ENCODE assay signal across 18 cellular contexts in genomic region chr9:96187108-96187695, GRCh38.
DNase-seq lines count a peak whose midpoint lies in the region; ATAC-seq, FAIRE-seq and TF ChIP-seq lines count a peak whose summit lies in the region.
"Had no signal": no experiment of that assay in that cellular context is flagged by ENCODE, and none has a peak within 500 bp of the region (broad histone marks: within the 10 kb centered on the region; RNA-seq: fewer than 3 reads in every experiment).

No MANE protein-coding gene starts in this region.

- FAIRE-seq in D721Med (lab: Jason Lieb, UNC): no peak

- no peaks in the 10 kb centered on the region; the same call in 1 of the 2 replicates for H3K9me2 ChIP-seq in GM23338 (ENCODE audit: insufficient read depth)

- peaks cover 4% of the 10 kb centered on the region; the same call in 1 of the 2 replicates for H3K36me3 ChIP-seq in GM23338 (ENCODE audit: insufficient read depth)
- no peaks in the 10 kb centered on the region for H3K36me3 ChIP-seq in SJSA1
- H3K36me3 ChIP-seq in iPS-20b (ENCODE audit: insufficient read depth, low read depth, low read length): no peaks in the 10 kb centered on the region
- H3K36me3 ChIP-seq: cardiac muscle cell had no signal

- H3K36me3 Mint-ChIP-seq in GM23338 (ENCODE audit: low read depth) (peaks cover 23% of the 10 kb centered on the region), osteocyte (ENCODE audit: unreplicated experiment) (peaks cover 5% of the 10 kb centered on the region)

- H3K27me3 ChIP-seq in GM23338 (ENCODE audit: insufficient read depth) (no peaks in the 10 kb centered on the region), SJSA1 (replicated peaks) (no peaks in the 10 kb centered on the region), iPS-20b (ENCODE audit: insufficient read depth, low read length) (peaks cover 21% of the 10 kb centered on the region)
- H3K27me3 ChIP-seq: cardiac muscle cell had no signal

- H3K9me3 Mint-ChIP-seq in GM23338: peaks cover 28% of the 10 kb centered on the region
- peaks cover 18% of the 10 kb centered on the region for H3K9me3 Mint-ChIP-seq in osteocyte (ENCODE audit: unreplicated experiment)

- H3K27ac Mint-ChIP-seq in GM23338 (no peak overlapping the region), osteocyte (ENCODE audit: unreplicated experiment) (no peak overlapping the region)
- H3K27ac Mint-ChIP-seq: activated naive CD4-positive, alpha-beta T cell treated with anti-CD3 and anti-CD28 coated beads, Interleukin-2, amount 50 U/mL, for 24 hours; T-helper 1 cell treated with Interleukin-12 subunit alpha and Interleukin-12 subunit beta and Interleukin-4 antibody, amounts not matched to agents 30 μg/mL and 1 μg/mL, for 36 hours had no signal

- ATAC-seq in GM23338: peak; percentile 61
- no peak for ATAC-seq in GM21619 (IDR thresholded peaks at IDR 0.05; ENCODE audit: unreplicated experiment)
- ATAC-seq: activated CD4-positive, CD25-positive, alpha-beta regulatory T cell treated with anti-CD3 and anti-CD28 coated beads, Interleukin-2, amount 50 U/mL, for 24 hours had no signal

- no peaks in the 10 kb centered on the region for H3F3A ChIP-seq in GM23338 (replicated peaks; ENCODE audit: low read depth)

- H3K4me3 ChIP-seq in GM23338: peak overlapping the region; percentile 13; the same call in 1 of the 2 replicates
- peak overlapping the region; percentile 0; the same call in 1 of the 2 replicates for H3K4me3 ChIP-seq in SJSA1
- H3K4me3 ChIP-seq in iPS-20b (ENCODE audit: low read length): peak overlapping the region; percentile 18; the same call in 1 of the 2 replicates
- H3K4me3 ChIP-seq: cardiac muscle cell, PC-9 had no signal

- TF ChIP-seq CTCF in GM23338 (conservative IDR thresholded peaks at IDR 0.05; ENCODE audit: low read depth in 2 of 2) (no peak), D721Med (IDR thresholded peaks at IDR 0.05; ENCODE audit: insufficient read depth, missing control alignments) (no peak), osteocyte (IDR thresholded peaks at IDR 0.05) (no peak)

- H3K9me3 ChIP-seq in SJSA1 (replicated peaks): peaks cover 6% of the 10 kb centered on the region; the same call in 1 of the 2 replicates
- H3K9me3 ChIP-seq in iPS-20b (ENCODE audit: insufficient read depth, low read depth, low read length): peaks cover 14% of the 10 kb centered on the region

- H3K79me2 ChIP-seq in GM23338 (replicated peaks; ENCODE audit: insufficient read depth): no peaks in the 10 kb centered on the region

- H3K4me1 Mint-ChIP-seq in GM23338 (peaks cover 16% of the 10 kb centered on the region), osteocyte (ENCODE audit: unreplicated experiment) (peaks cover 14% of the 10 kb centered on the region)
- H3K4me1 Mint-ChIP-seq: activated naive CD4-positive, alpha-beta T cell treated with anti-CD3 and anti-CD28 coated beads, Interleukin-2, amount 50 U/mL, for 24 hours had no signal

- DNase-seq in GM23338 (ENCODE audit: low spot score) (peak; percentile 39), SJSA1 (ENCODE audit: low read depth in 1 of 2, low spot score in 2 of 2) (peak in 1 of 2 experiments; percentile 66), posterior vena cava (ENCODE audit: low spot score) (peak; percentile 64), D721Med (ENCODE audit: insufficient read length, low spot score) (no peak), SK-N-DZ (ENCODE audit: low spot score) (no peak), osteocyte (ENCODE audit: extremely low spot score, unreplicated experiment) (no peak)
- DNase-seq: GOT3; KG1; NCI-H1417 treated with DMSO at 0.1 percent for 48 hours; NCI-H446; stimulated activated naive CD4-positive, alpha-beta T cell treated with Interleukin-2 at 50 U/mL for 16 hours had no signal

- H4K20me1 ChIP-seq in GM23338 (replicated peaks; ENCODE audit: insufficient read depth): no peaks in the 10 kb centered on the region

- H2AFZ ChIP-seq in GM23338: peak overlapping the region; percentile 24
- H2AFZ ChIP-seq: PC-9 had no signal

- intact Hi-C loops in posterior vena cava (cut with DNase I): no loop called here

- peaks cover 7% of the 10 kb centered on the region for H3K27me3 Mint-ChIP-seq in GM23338 (ENCODE audit: insufficient read depth, low read depth, poor library complexity)
- H3K27me3 Mint-ChIP-seq in osteocyte (ENCODE audit: unreplicated experiment): peaks cover 25% of the 10 kb centered on the region

- peak overlapping the region; percentile 41 for H3K4me3 Mint-ChIP-seq in GM23338
- H3K4me3 Mint-ChIP-seq in osteocyte (ENCODE audit: unreplicated experiment): no peak overlapping the region
- H3K4me3 Mint-ChIP-seq: activated naive CD4-positive, alpha-beta T cell treated with anti-CD3 and anti-CD28 coated beads, Interleukin-2, amount 50 U/mL, for 24 hours; T-helper 1 cell treated with Interleukin-12 subunit alpha and Interleukin-12 subunit beta and Interleukin-4 antibody, amounts not matched to agents 30 μg/mL and 1 μg/mL, for 36 hours had no signal

- peak overlapping the region; percentile 67 for H3K4me2 ChIP-seq in GM23338
- H3K4me2 ChIP-seq: PC-9 had no signal

- no peak overlapping the region for H3K9ac ChIP-seq in iPS-20b (ENCODE audit: low read depth, low read length)

- H3K4me1 ChIP-seq in GM23338 (ENCODE audit: insufficient read depth): peaks cover 18% of the 10 kb centered on the region
- H3K4me1 ChIP-seq in SJSA1 (replicated peaks): peaks cover 40% of the 10 kb centered on the region
- peaks cover 12% of the 10 kb centered on the region for H3K4me1 ChIP-seq in iPS-20b (ENCODE audit: insufficient read depth, low read length)

- no peak overlapping the region for H3K27ac ChIP-seq in GM23338 (ENCODE audit: low read depth)
- peak overlapping the region; percentile 96 for H3K27ac ChIP-seq in SJSA1
- no peak overlapping the region for H3K27ac ChIP-seq in iPS-20b (ENCODE audit: low read length)
- H3K27ac ChIP-seq: cardiac muscle cell, PC-9 had no signal

TF ChIP-seq in GM23338, 12 proteins besides CTCF, POLR2A, EP300 and RAD21 (continues in another document):
- no peak for TF ChIP-seq CREB1 (CRISPR knock-in tag; IDR thresholded peaks at IDR 0.05; ENCODE audit: low read depth)
- TF ChIP-seq JUNB (IDR thresholded peaks at IDR 0.05; ENCODE audit: unreplicated experiment): no peak
- TF ChIP-seq STAT1 (IDR thresholded peaks at IDR 0.05; ENCODE audit: unreplicated experiment): no peak
- TF ChIP-seq ETS1 (IDR thresholded peaks at IDR 0.05): no peak
- no peak for TF ChIP-seq NANOG (IDR thresholded peaks at IDR 0.05; ENCODE audit: borderline replicate concordance)
- TF ChIP-seq EZH2 (IDR thresholded peaks at IDR 0.05; ENCODE audit: low read depth, unreplicated experiment): no peak
- TF ChIP-seq, protein P1, sequence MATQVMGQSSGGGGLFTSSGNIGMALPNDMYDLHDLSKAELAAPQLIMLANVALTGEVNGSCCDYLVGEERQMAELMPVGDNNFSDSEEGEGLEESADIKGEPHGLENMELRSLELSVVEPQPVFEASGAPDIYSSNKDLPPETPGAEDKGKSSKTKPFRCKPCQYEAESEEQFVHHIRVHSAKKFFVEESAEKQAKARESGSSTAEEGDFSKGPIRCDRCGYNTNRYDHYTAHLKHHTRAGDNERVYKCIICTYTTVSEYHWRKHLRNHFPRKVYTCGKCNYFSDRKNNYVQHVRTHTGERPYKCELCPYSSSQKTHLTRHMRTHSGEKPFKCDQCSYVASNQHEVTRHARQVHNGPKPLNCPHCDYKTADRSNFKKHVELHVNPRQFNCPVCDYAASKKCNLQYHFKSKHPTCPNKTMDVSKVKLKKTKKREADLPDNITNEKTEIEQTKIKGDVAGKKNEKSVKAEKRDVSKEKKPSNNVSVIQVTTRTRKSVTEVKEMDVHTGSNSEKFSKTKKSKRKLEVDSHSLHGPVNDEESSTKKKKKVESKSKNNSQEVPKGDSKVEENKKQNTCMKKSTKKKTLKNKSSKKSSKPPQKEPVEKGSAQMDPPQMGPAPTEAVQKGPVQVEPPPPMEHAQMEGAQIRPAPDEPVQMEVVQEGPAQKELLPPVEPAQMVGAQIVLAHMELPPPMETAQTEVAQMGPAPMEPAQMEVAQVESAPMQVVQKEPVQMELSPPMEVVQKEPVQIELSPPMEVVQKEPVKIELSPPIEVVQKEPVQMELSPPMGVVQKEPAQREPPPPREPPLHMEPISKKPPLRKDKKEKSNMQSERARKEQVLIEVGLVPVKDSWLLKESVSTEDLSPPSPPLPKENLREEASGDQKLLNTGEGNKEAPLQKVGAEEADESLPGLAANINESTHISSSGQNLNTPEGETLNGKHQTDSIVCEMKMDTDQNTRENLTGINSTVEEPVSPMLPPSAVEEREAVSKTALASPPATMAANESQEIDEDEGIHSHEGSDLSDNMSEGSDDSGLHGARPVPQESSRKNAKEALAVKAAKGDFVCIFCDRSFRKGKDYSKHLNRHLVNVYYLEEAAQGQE (IDR thresholded peaks at IDR 0.05; ENCODE audit: unreplicated experiment): no peak
- no peak for TF ChIP-seq ZNF331 (CRISPR knock-in tag; IDR thresholded peaks at IDR 0.05; ENCODE audit: low read depth)
- TF ChIP-seq ZNF114 (CRISPR knock-in tag; IDR thresholded peaks at IDR 0.05): no peak
- TF ChIP-seq POLR2AphosphoS5 (IDR thresholded peaks at IDR 0.05; ENCODE audit: low read depth): no peak

Comparison
In these comparisons a context has a peak if more than half of its experiments do, and no peak if none do; other contexts are left out.
1. DNase-seq: peak in GM23338 (single experiment) and posterior vena cava (single experiment); none in D721Med (single experiment), SK-N-DZ (single experiment) and osteocyte (single experiment).
2. Peak in every context shown above with its lines, with median percentiles within 50 percentile points of each other: H3K4me3 ChIP-seq.